In genomic region chr10:80534646-80535045, GRCh38 we compare ENCODE assay signal across 5 cellular contexts. TPM values are rescaled to one million over a fixed set of nuclear protein-coding genes. Genes with fewer than 3 reads are reported as not detected.
A peak's percentile ranks its signal among the peaks of the same experiment; 100 is the strongest.
DNase-seq lines count a peak whose midpoint lies in the region; ATAC-seq and TF ChIP-seq lines count a peak whose summit lies in the region.
"Not testable (repeated sequence)": the region's sequence is repeated elsewhere in the genome, so short reads cannot be mapped to it uniquely, and the experiment has no call there.
"Had no signal": no experiment of that assay in that cellular context is flagged by ENCODE, and none has a peak within 500 bp of the region (broad histone marks: within the 10 kb centered on the region; RNA-seq: fewer than 3 reads in every experiment).

No MANE protein-coding gene starts in this region.

- H3K27me3 Mint-ChIP-seq in chondrocyte (ENCODE audit: low read depth), result not testable (repeated sequence)

- not testable (repeated sequence) for H3K36me3 ChIP-seq in neutrophil

- H3K27me3 ChIP-seq in neutrophil, result not testable (repeated sequence)

- H3K9me3 ChIP-seq in neutrophil, result not testable (repeated sequence)

- H3K9me3 Mint-ChIP-seq in chondrocyte (ENCODE audit: low read depth), result not testable (repeated sequence)

- TF ChIP-seq CTCF in chondrocyte (IDR thresholded peaks at IDR 0.05); neutrophil (IDR thresholded peaks at IDR 0.05): not testable (repeated sequence)

- peaks cover 45 to 48% of the 10 kb centered on the region in 2 experiments for H3K4me1 ChIP-seq in neutrophil (ENCODE audit: control insufficient read depth in 1 of 2, insufficient read depth in 1 of 2, low read depth in 1 of 2, low read length in 1 of 2)

- ATAC-seq in left lobe of liver, result not testable (repeated sequence)

- H3K4me3 Mint-ChIP-seq in chondrocyte (ENCODE audit: unreplicated experiment), result not testable (repeated sequence)

- H3K27ac ChIP-seq in neutrophil, result peak overlapping the region; percentile 48

- H3K27ac Mint-ChIP-seq in chondrocyte (ENCODE audit: unreplicated experiment), result not testable (repeated sequence)

- H3K4me1 Mint-ChIP-seq in chondrocyte (ENCODE audit: low read depth), result not testable (repeated sequence)

- peak; percentile 8 for DNase-seq in activated CD8-positive, alpha-beta memory T cell treated with anti-CD3 and anti-CD28 coated beads, Interleukin-2, amount 50 U/mL, for 48 hours
- DNase-seq in chondrocyte (ENCODE audit: low spot score) (peak; percentile 20), left lobe of liver (ENCODE audit: low spot score) (peak; percentile 21)

- H3K36me3 Mint-ChIP-seq in chondrocyte (ENCODE audit: low read depth), result not testable (repeated sequence)

- H3K4me3 ChIP-seq in neutrophil (ENCODE audit: low read depth in 1 of 2, low read length in 1 of 2), result not testable (repeated sequence)

RNA-seq across cellular contexts. Expression of gene SH2D4B, which starts 3.1 kb away (rescaled TPM):
- total RNA-seq in chondrocyte (0.07 TPM in 1 of 3 replicates, not detected in the others), left lobe of liver (not detected)
- total RNA-seq: G401 had no signal
